ENCODE assay signal across 11 cellular contexts in genomic region chr2:160368988-160369935, GRCh38.
DNase-seq lines count a peak whose midpoint lies in the region; ATAC-seq and TF ChIP-seq lines count a peak whose summit lies in the region.
"Had no signal": no experiment of that assay in that cellular context is flagged by ENCODE, and none has a peak within 500 bp of the region (broad histone marks: within the 10 kb centered on the region; RNA-seq: fewer than 3 reads in every experiment).

No MANE protein-coding gene starts in this region.

- H3K36me3 ChIP-seq in body of pancreas (replicated peaks in 1 of 2; ENCODE audit: insufficient read depth in 1 of 2, low read depth in 2 of 2) (no peaks in the 10 kb centered on the region), left lung (peaks cover 0 to 20% of the 10 kb centered on the region in 2 donors)

- H3K4me3 ChIP-seq in body of pancreas (no peak overlapping the region), left lung (no peak overlapping the region)

- WGBS in body of pancreas, 2 donors = 67 to 70% methylated on average over 7 of the region's 7 CpGs

- POLR2A ChIA-PET in activated CD8-positive, alpha-beta T cell treated with anti-CD3 and anti-CD28 coated beads for 36 hours (lab: Charles Lee) = interaction anchor here (1.0 kb wide), 1 partner anchor 23 kb away, joined by 4 read pairs; no protein-coding TSS in a partner anchor
- POLR2A ChIA-PET in activated CD8-positive, alpha-beta T cell treated with anti-CD3 and anti-CD28 coated beads, Interleukin-2, amount 10 ng/mL, durations not matched to agents 7 days and 5 days (lab: Charles Lee) = no interaction called here

- H3K27ac ChIP-seq in body of pancreas = no peak overlapping the region
- peak overlapping the region; percentile 21 to 88 for H3K27ac ChIP-seq in left lung
- H3K27ac ChIP-seq: VCaP had no signal

- no peaks in the 10 kb centered on the region for H3K27me3 Mint-ChIP-seq in activated CD8-positive, alpha-beta T cell treated with anti-CD3 and anti-CD28 coated beads for 36 hours
- H3K27me3 Mint-ChIP-seq in activated CD8-positive, alpha-beta T cell treated with anti-CD3 and anti-CD28 coated beads, Interleukin-2, amount 10 ng/mL, durations not matched to agents 7 days and 5 days (ENCODE audit: low read depth) = no peaks in the 10 kb centered on the region
- H3K27me3 Mint-ChIP-seq in stimulated activated naive B cell treated with anti-CD40 and anti-IgM and Interleukin-4, amounts not matched to agents 10 μg/mL and 1 μg/mL and 100 μg/mL, for 72 hours = no peaks in the 10 kb centered on the region

- peaks cover 76% of the 10 kb centered on the region for H3K4me1 Mint-ChIP-seq in activated CD8-positive, alpha-beta T cell treated with anti-CD3 and anti-CD28 coated beads for 36 hours (ENCODE audit: low read depth)
- H3K4me1 Mint-ChIP-seq in activated CD8-positive, alpha-beta T cell treated with anti-CD3 and anti-CD28 coated beads, Interleukin-2, amount 10 ng/mL, durations not matched to agents 7 days and 5 days (ENCODE audit: low read depth) = peaks cover 61% of the 10 kb centered on the region
- peaks cover 38 to 58% of the 10 kb centered on the region in 2 donors for H3K4me1 Mint-ChIP-seq in stimulated activated naive B cell treated with anti-CD40 and anti-IgM and Interleukin-4, amounts not matched to agents 10 μg/mL and 1 μg/mL and 100 μg/mL, for 72 hours

- TF ChIP-seq POLR2A in body of pancreas (IDR thresholded peaks at IDR 0.05) = no peak

- H3K4me1 ChIP-seq in body of pancreas (peaks cover 34% of the 10 kb centered on the region), left lung (peaks cover 52 to 100% of the 10 kb centered on the region in 2 donors)

- H3K9me3 Mint-ChIP-seq in activated CD8-positive, alpha-beta T cell treated with anti-CD3 and anti-CD28 coated beads for 36 hours = no peaks in the 10 kb centered on the region
- no peaks in the 10 kb centered on the region for H3K9me3 Mint-ChIP-seq in activated CD8-positive, alpha-beta T cell treated with anti-CD3 and anti-CD28 coated beads, Interleukin-2, amount 10 ng/mL, durations not matched to agents 7 days and 5 days (ENCODE audit: insufficient read depth)
- H3K9me3 Mint-ChIP-seq in stimulated activated naive B cell treated with anti-CD40 and anti-IgM and Interleukin-4, amounts not matched to agents 10 μg/mL and 1 μg/mL and 100 μg/mL, for 72 hours = no peaks in the 10 kb centered on the region

- CTCF ChIA-PET in activated CD8-positive, alpha-beta T cell treated with anti-CD3 and anti-CD28 coated beads for 36 hours (lab: Charles Lee) = interaction anchor here (0.8 kb wide), 1 partner anchor 23 kb away, joined by 3 read pairs; no protein-coding TSS in a partner anchor
- CTCF ChIA-PET in activated CD8-positive, alpha-beta T cell treated with anti-CD3 and anti-CD28 coated beads, Interleukin-2, amount 10 ng/mL, durations not matched to agents 7 days and 5 days (lab: Charles Lee) = interaction anchor here (0.7 kb wide), 1 partner anchor 117 kb away, joined by 3 read pairs; no protein-coding TSS in a partner anchor

- H3K27ac Mint-ChIP-seq in activated CD8-positive, alpha-beta T cell treated with anti-CD3 and anti-CD28 coated beads for 36 hours = peak overlapping the region; percentile 27
- H3K27ac Mint-ChIP-seq in activated CD8-positive, alpha-beta T cell treated with anti-CD3 and anti-CD28 coated beads, Interleukin-2, amount 10 ng/mL, durations not matched to agents 7 days and 5 days = no peak overlapping the region
- H3K27ac Mint-ChIP-seq in stimulated activated naive B cell treated with anti-CD40 and anti-IgM and Interleukin-4, amounts not matched to agents 10 μg/mL and 1 μg/mL and 100 μg/mL, for 72 hours = peak overlapping the region; percentile 37

- H3K4me3 Mint-ChIP-seq in activated CD8-positive, alpha-beta T cell treated with anti-CD3 and anti-CD28 coated beads for 36 hours = no peak overlapping the region
- H3K4me3 Mint-ChIP-seq in activated CD8-positive, alpha-beta T cell treated with anti-CD3 and anti-CD28 coated beads, Interleukin-2, amount 10 ng/mL, durations not matched to agents 7 days and 5 days = no peak overlapping the region
- peak overlapping the region in 1 of 2 donors; percentile 21 for H3K4me3 Mint-ChIP-seq in stimulated activated naive B cell treated with anti-CD40 and anti-IgM and Interleukin-4, amounts not matched to agents 10 μg/mL and 1 μg/mL and 100 μg/mL, for 72 hours

- H3K27me3 ChIP-seq in body of pancreas = no peaks in the 10 kb centered on the region
- H3K27me3 ChIP-seq in left lung = no peaks in the 10 kb centered on the region

- intact Hi-C loops in activated CD8-positive, alpha-beta T cell treated with anti-CD3 and anti-CD28 coated beads for 36 hours (cut with micrococcal nuclease) = no loop called here
- intact Hi-C loops in body of pancreas (cut with DNase I) = no loop called here
- intact Hi-C loops in left lung (cut with DNase I) = no loop called here

- no peak for TF ChIP-seq CTCF in activated CD8-positive, alpha-beta T cell treated with anti-CD3 and anti-CD28 coated beads for 36 hours (IDR thresholded peaks at IDR 0.05)
- TF ChIP-seq CTCF in body of pancreas (IDR thresholded peaks at IDR 0.05) (no peak), left lung (IDR thresholded peaks at IDR 0.05) (no peak)

- ATAC-seq in activated CD8-positive, alpha-beta T cell treated with anti-CD3 and anti-CD28 coated beads for 36 hours = no peak
- ATAC-seq in activated CD8-positive, alpha-beta T cell treated with anti-CD3 and anti-CD28 coated beads, Interleukin-2, amount 10 ng/mL, durations not matched to agents 7 days and 5 days = no peak
- ATAC-seq in body of pancreas (peak; percentile 69), left lung (peak; percentile 43), HG03442 (IDR thresholded peaks at IDR 0.05; ENCODE audit: unreplicated experiment) (no peak), HG03521 (IDR thresholded peaks at IDR 0.05; ENCODE audit: unreplicated experiment) (no peak)
- ATAC-seq in stimulated activated naive B cell treated with anti-CD40 and anti-IgM and Interleukin-4, amounts not matched to agents 10 μg/mL and 1 μg/mL and 100 μg/mL, for 72 hours (replicated peaks) = no peak

- peaks cover 22% of the 10 kb centered on the region for H3K36me3 Mint-ChIP-seq in activated CD8-positive, alpha-beta T cell treated with anti-CD3 and anti-CD28 coated beads for 36 hours (ENCODE audit: low read depth)
- peaks cover 36% of the 10 kb centered on the region for H3K36me3 Mint-ChIP-seq in activated CD8-positive, alpha-beta T cell treated with anti-CD3 and anti-CD28 coated beads, Interleukin-2, amount 10 ng/mL, durations not matched to agents 7 days and 5 days (ENCODE audit: low read depth)
- H3K36me3 Mint-ChIP-seq in stimulated activated naive B cell treated with anti-CD40 and anti-IgM and Interleukin-4, amounts not matched to agents 10 μg/mL and 1 μg/mL and 100 μg/mL, for 72 hours = peaks cover 4 to 17% of the 10 kb centered on the region in 2 donors

- DNase-seq in activated CD8-positive, alpha-beta T cell treated with anti-CD3 and anti-CD28 coated beads for 36 hours = no peak
- no peak for DNase-seq in activated CD8-positive, alpha-beta T cell treated with anti-CD3 and anti-CD28 coated beads, Interleukin-2, amount 10 ng/mL, durations not matched to agents 7 days and 5 days
- peak; percentile 61 to 86 (median 73) for DNase-seq in body of pancreas
- no peak for DNase-seq in left lung
- no peak for DNase-seq in stimulated activated naive B cell treated with anti-CD40 and anti-IgM and Interleukin-4, amounts not matched to agents 10 μg/mL and 1 μg/mL and 100 μg/mL, for 72 hours
- DNase-seq in NCI-H2196 (lab: John Stamatoyannopoulos, UW; ENCODE audit: unreplicated experiment) = no peak
- DNase-seq: activated gamma-delta T cell treated with Interleukin-2 at 50 U/mL for 16 hours; stimulated activated CD4-positive, alpha-beta T cell treated with anti-CD3 and anti-CD28 coated beads, Interleukin-2, amount 100 ng/mL, for 24 hours had no signal

- H3K9me3 ChIP-seq in body of pancreas (no peaks in the 10 kb centered on the region), left lung (no peaks in the 10 kb centered on the region)

Comparison
In these comparisons a context has a peak if more than half of its experiments do, and no peak if none do; other contexts are left out.
1. ATAC-seq: peak in body of pancreas (single experiment) and left lung (single experiment); none in activated CD8-positive, alpha-beta T cell treated with anti-CD3 and anti-CD28 coated beads for 36 hours (single experiment), activated CD8-positive, alpha-beta T cell treated with anti-CD3 and anti-CD28 coated beads, Interleukin-2, amount 10 ng/mL, durations not matched to agents 7 days and 5 days (single experiment), stimulated activated naive B cell treated with anti-CD40 and anti-IgM and Interleukin-4, amounts not matched to agents 10 μg/mL and 1 μg/mL and 100 μg/mL, for 72 hours (0 of 2), HG03442 (single experiment) and HG03521 (single experiment).
2. DNase-seq: peak in body of pancreas (4 of 4); none in activated CD8-positive, alpha-beta T cell treated with anti-CD3 and anti-CD28 coated beads for 36 hours (single experiment), activated CD8-positive, alpha-beta T cell treated with anti-CD3 and anti-CD28 coated beads, Interleukin-2, amount 10 ng/mL, durations not matched to agents 7 days and 5 days (single experiment), left lung (0 of 2), stimulated activated naive B cell treated with anti-CD40 and anti-IgM and Interleukin-4, amounts not matched to agents 10 μg/mL and 1 μg/mL and 100 μg/mL, for 72 hours (single experiment) and NCI-H2196 (single experiment).
3. H3K27ac ChIP-seq: peak in left lung (2 of 2); none in body of pancreas (0 of 4).